5 cellular contexts compared by ENCODE assay signal in the genomic region with DNA sequence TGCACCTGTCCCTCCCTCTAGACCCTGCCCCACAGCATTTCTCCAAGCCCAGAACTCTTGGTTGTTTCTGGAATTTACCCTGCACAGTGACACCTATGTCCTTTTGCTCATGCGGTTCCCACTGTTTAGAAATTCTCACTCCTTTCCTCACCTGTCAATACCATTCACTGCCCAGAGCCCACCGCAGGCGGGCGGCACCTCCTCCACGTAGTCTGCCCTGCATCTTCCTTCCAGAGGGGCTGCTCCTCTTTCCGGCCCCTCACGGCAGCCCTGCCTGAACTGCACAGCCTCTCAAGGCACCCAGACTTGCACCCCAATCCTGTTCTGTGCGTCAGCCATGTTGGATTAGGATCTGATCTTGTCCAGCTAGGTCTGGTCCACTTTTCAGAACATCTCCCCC. TPM values are rescaled to one million over a fixed set of nuclear protein-coding genes. Genes with fewer than 3 reads are reported as not detected.
"Had no signal": no experiment of that assay in that cellular context is flagged by ENCODE, and none has a peak within 500 bp of the region (broad histone marks: within the 10 kb centered on the region; RNA-seq: fewer than 3 reads in every experiment).

No MANE protein-coding gene starts in this region.

RNA-seq across cellular contexts. Expression of a gene that starts 51.4 kb away (rescaled TPM):
- total RNA-seq: GM23248, GM23338, H7, H9, HFFc6 had no signal
